ENCODE assay signal across 1 cellular context in genomic region chr2:179104736-179105135, GRCh38.
A peak's percentile ranks its signal among the peaks of the same experiment; 100 is the strongest.
TF ChIP-seq lines count a peak whose summit lies in the region.

No MANE protein-coding gene starts in this region.

TF ChIP-seq in A549, 52 proteins besides CTCF, POLR2A, EP300 and RAD21 (continued from another document):
- peak; percentile 67 for TF ChIP-seq JUNB (IDR thresholded peaks at IDR 0.05)
- TF ChIP-seq FOXS1 (CRISPR knock-in tag; IDR thresholded peaks at IDR 0.05) = no peak
- TF ChIP-seq CEBPB (IDR thresholded peaks at IDR 0.05) = peak; percentile 32 to 34; a peak in 2 of 4 replicates
- no peak for TF ChIP-seq CHD4 (IDR thresholded peaks at IDR 0.05; ENCODE audit: borderline replicate concordance)
- TF ChIP-seq ZFP36 (IDR thresholded peaks at IDR 0.05; ENCODE audit: borderline replicate concordance, partially characterized antibody) = no peak
- TF ChIP-seq BCL3 (IDR thresholded peaks at IDR 0.05) = 0 out of 3 replicates have a peak, but pooled peaks have one; percentile 17
- no peak for TF ChIP-seq TFCP2L1 (CRISPR knock-in tag; IDR thresholded peaks at IDR 0.05)
- TF ChIP-seq NR3C1 (IDR thresholded peaks at IDR 0.05) = peak; percentile 21; the same call in 1 of the 3 replicates
- TF ChIP-seq ELK1 (IDR thresholded peaks at IDR 0.05; ENCODE audit: low read depth, low read length) = no peak
